9 cellular contexts compared by ENCODE assay signal in genomic region chr1:41367102-41367537, GRCh38. TPM values are rescaled to one million over a fixed set of nuclear protein-coding genes. Genes with fewer than 3 reads are reported as not detected.
DNase-seq lines count a peak whose midpoint lies in the region; ATAC-seq and TF ChIP-seq lines count a peak whose summit lies in the region.
"Had no signal": no experiment of that assay in that cellular context is flagged by ENCODE, and none has a peak within 500 bp of the region (broad histone marks: within the 10 kb centered on the region; RNA-seq: fewer than 3 reads in every experiment).

No MANE protein-coding gene starts in this region.

- no peaks in the 10 kb centered on the region for H3K9me3 ChIP-seq in endocrine pancreas (ENCODE audit: control insufficient read depth, low read length)
- H3K9me3 ChIP-seq in trophoblast cell (ENCODE audit: insufficient read depth, low read depth, low read length): peaks cover 3% of the 10 kb centered on the region

- no peak overlapping the region for H2BK12ac ChIP-seq in trophoblast cell (ENCODE audit: low read length)

- no peak overlapping the region for H3K27ac ChIP-seq in trophoblast cell (ENCODE audit: low read depth, low read length)

- H3K18ac ChIP-seq in trophoblast cell (ENCODE audit: low read length): peak overlapping the region; percentile 51

- H4K91ac ChIP-seq in trophoblast cell (ENCODE audit: low read depth, low read length): peak overlapping the region; percentile 48

- H3K79me2 ChIP-seq in trophoblast cell (ENCODE audit: control insufficient read depth, insufficient read depth, low read length, poor library complexity): peaks cover 5% of the 10 kb centered on the region

- H3K4me3 ChIP-seq in endocrine pancreas (ENCODE audit: control insufficient read depth, insufficient read depth, low read length) (no peak overlapping the region), trophoblast cell (ENCODE audit: low read depth, low read length) (no peak overlapping the region)

- H3K14ac ChIP-seq in trophoblast cell (ENCODE audit: low read length): peak overlapping the region; percentile 25

- H4K12ac ChIP-seq in trophoblast cell (ENCODE audit: low read depth, low read length): no peak overlapping the region

- peak overlapping the region; percentile 49 for H2BK120ac ChIP-seq in trophoblast cell (ENCODE audit: insufficient read depth, low read length, poor library complexity)

- no peak overlapping the region for H2AFZ ChIP-seq in trophoblast cell (ENCODE audit: insufficient read depth, low read length, poor library complexity)

- peaks cover 16% of the 10 kb centered on the region for H3K79me1 ChIP-seq in trophoblast cell (ENCODE audit: low read length)

- no peak overlapping the region for H3K23ac ChIP-seq in trophoblast cell (ENCODE audit: low read length)

- H3K4me2 ChIP-seq in trophoblast cell (ENCODE audit: low read length): peak overlapping the region; percentile 59

- H2AK5ac ChIP-seq in trophoblast cell (ENCODE audit: low read length): no peak overlapping the region

- H3K4me1 ChIP-seq in endocrine pancreas (ENCODE audit: control insufficient read depth, insufficient read depth, low read length) (no peaks in the 10 kb centered on the region), trophoblast cell (ENCODE audit: control insufficient read depth in 1 of 2, insufficient read depth in 2 of 2, low read length in 2 of 2) (peaks cover 32 to 47% of the 10 kb centered on the region in 2 experiments)

- ATAC-seq in omental fat pad (ENCODE audit: low FRiP score) (no peak), GM18502 (IDR thresholded peaks at IDR 0.05; ENCODE audit: poor library complexity, unreplicated experiment) (no peak)

- H3K9ac ChIP-seq in endocrine pancreas (ENCODE audit: control insufficient read depth, insufficient read depth, low read length): peak overlapping the region; percentile 47
- no peak overlapping the region for H3K9ac ChIP-seq in trophoblast cell (ENCODE audit: low read length)

- WGBS in trophoblast cell (ENCODE audit: extremely low coverage, insufficient coverage, insufficient read length): no CpG with 5 or more reads among the region's 6 CpGs

- H2BK5ac ChIP-seq in trophoblast cell (ENCODE audit: low read depth, low read length, poor library complexity): no peak overlapping the region

- H3K4ac ChIP-seq in trophoblast cell (ENCODE audit: low read depth, low read length): no peak overlapping the region

- H3K36me3 ChIP-seq in endocrine pancreas (ENCODE audit: control insufficient read depth, insufficient read depth, low read length): no peaks in the 10 kb centered on the region
- peaks cover 3 to 4% of the 10 kb centered on the region in 2 experiments for H3K36me3 ChIP-seq in trophoblast cell (ENCODE audit: control insufficient read depth in 1 of 2, insufficient read depth in 2 of 2, low read length in 2 of 2)

- H4K8ac ChIP-seq in trophoblast cell (ENCODE audit: low read depth, low read length): no peak overlapping the region

- TF ChIP-seq CTCF in omental fat pad (IDR thresholded peaks at IDR 0.05): no peak

- H3K27me3 ChIP-seq in endocrine pancreas (ENCODE audit: control insufficient read depth, insufficient read depth, low read length) (no peaks in the 10 kb centered on the region), trophoblast cell (ENCODE audit: insufficient read depth, low read length) (peaks cover 10% of the 10 kb centered on the region)

- DNase-seq in NCI-H1092 treated with DMSO at 0.1 percent for 48 hours (lab: John Stamatoyannopoulos, UW) (peak; percentile 51), NCI-H1092 (lab: John Stamatoyannopoulos, UW) (no peak), NCI-H69 (lab: John Stamatoyannopoulos, UW) (peak; percentile 53), trophoblast cell (no peak), omental fat pad (ENCODE audit: low spot score) (no peak), SIG-M5 treated with dmso at 0.1 percent for 504 hours (lab: John Stamatoyannopoulos, UW; ENCODE audit: unreplicated experiment) (no peak)
- DNase-seq: 8988T had no signal

RNA-seq across cellular contexts. Expression of gene FOXO6, which starts 5.9 kb away (rescaled TPM):
- 119 and 130 TPM in 2 replicates for polyA plus RNA-seq in trophoblast cell (2013)
- total RNA-seq in omental fat pad: under 1 TPM in 3 of 4 donors, not detected in 1; 0.12 to 0.93 (median 0.31) TPM

Comparison
In these comparisons a context has a peak if more than half of its experiments do, and no peak if none do; other contexts are left out.
1. DNase-seq: peak in NCI-H1092 treated with DMSO at 0.1 percent for 48 hours (single experiment) and NCI-H69 (single experiment); none in NCI-H1092 (single experiment), trophoblast cell (0 of 2), omental fat pad (single experiment) and SIG-M5 treated with dmso at 0.1 percent for 504 hours (single experiment).